In the genomic region with DNA sequence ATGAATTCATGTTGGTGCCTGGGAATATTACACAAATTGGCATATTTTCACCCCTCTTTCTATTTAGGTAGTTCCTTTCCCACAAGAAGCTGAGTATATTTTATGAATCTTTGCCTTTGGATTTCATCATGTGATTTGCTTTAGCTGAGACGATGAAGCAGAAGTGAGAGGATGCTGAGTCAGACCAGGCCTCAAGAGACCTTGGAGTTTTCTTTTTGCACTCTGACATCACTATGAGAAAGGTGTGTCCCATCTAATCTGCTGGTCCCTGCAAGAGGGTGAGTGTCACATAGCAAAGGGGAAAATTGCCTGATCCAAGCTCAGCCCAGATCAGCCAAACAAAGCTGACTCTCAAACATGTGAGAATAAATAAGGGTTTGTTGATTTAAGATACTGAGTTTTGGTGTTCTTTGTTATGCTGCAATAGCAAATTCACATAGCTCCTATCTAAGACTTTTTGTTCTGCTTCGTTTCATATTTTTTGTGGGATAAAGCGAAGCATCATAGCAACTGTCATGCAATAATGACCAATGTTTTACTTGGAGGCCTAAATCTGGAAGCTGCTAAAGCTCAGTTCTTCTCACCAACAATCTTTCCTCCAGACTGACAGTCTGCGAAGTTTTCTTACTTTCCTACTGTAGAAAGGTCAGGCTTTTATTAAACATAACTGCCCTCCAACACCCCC, we compare ENCODE assay signal across 13 cellular contexts.
A peak's percentile ranks its signal among the peaks of the same experiment; 100 is the strongest.
DNase-seq lines count a peak whose midpoint lies in the region; ATAC-seq and TF ChIP-seq lines count a peak whose summit lies in the region.
"Had no signal": no experiment of that assay in that cellular context is flagged by ENCODE, and none has a peak within 500 bp of the region (broad histone marks: within the 10 kb centered on the region; RNA-seq: fewer than 3 reads in every experiment).

No MANE protein-coding gene starts in this region.

- CTCF ChIA-PET in activated naive CD4-positive, alpha-beta T cell treated with anti-CD3 and anti-CD28 coated beads for 36 hours (lab: Charles Lee) = no interaction called here

- no peak for TF ChIP-seq CTCF in fibroblast of pulmonary artery (IDR thresholded peaks at IDR 0.05; ENCODE audit: low read length, missing control alignments)

- no peaks in the 10 kb centered on the region for H3K27me3 Mint-ChIP-seq in activated naive CD4-positive, alpha-beta T cell treated with anti-CD3 and anti-CD28 coated beads for 36 hours (ENCODE audit: low read depth)
- H3K27me3 Mint-ChIP-seq: activated naive CD8-positive, alpha-beta T cell treated with anti-CD3 and anti-CD28 coated beads for 36 hours had no signal

- no peaks in the 10 kb centered on the region for H3K36me3 ChIP-seq in HAP-1 (replicated peaks)
- H3K36me3 ChIP-seq: Peyer's patch, uterus had no signal

- no peak overlapping the region for H3K4me3 ChIP-seq in fibroblast of pulmonary artery (replicated peaks; ENCODE audit: low read depth, low read length)
- no peak overlapping the region for H3K4me3 ChIP-seq in HAP-1
- H3K4me3 ChIP-seq: Peyer's patch, uterus had no signal

- ATAC-seq in GM21786 (IDR thresholded peaks at IDR 0.05; ENCODE audit: unreplicated experiment) (peak; percentile 90), HG03521 (IDR thresholded peaks at IDR 0.05; ENCODE audit: unreplicated experiment) (no peak)

- no peak overlapping the region for H3K27ac Mint-ChIP-seq in activated naive CD4-positive, alpha-beta T cell treated with anti-CD3 and anti-CD28 coated beads for 36 hours
- H3K27ac Mint-ChIP-seq: activated naive CD8-positive, alpha-beta T cell treated with anti-CD3 and anti-CD28 coated beads for 36 hours had no signal

- H3K4me3 Mint-ChIP-seq in activated naive CD4-positive, alpha-beta T cell treated with anti-CD3 and anti-CD28 coated beads for 36 hours = no peak overlapping the region
- H3K4me3 Mint-ChIP-seq: activated naive CD8-positive, alpha-beta T cell treated with anti-CD3 and anti-CD28 coated beads for 36 hours had no signal

- H3K4me1 Mint-ChIP-seq in activated naive CD4-positive, alpha-beta T cell treated with anti-CD3 and anti-CD28 coated beads for 36 hours (ENCODE audit: low read depth) = no peaks in the 10 kb centered on the region
- H3K4me1 Mint-ChIP-seq: activated naive CD8-positive, alpha-beta T cell treated with anti-CD3 and anti-CD28 coated beads for 36 hours had no signal

- H3K27me3 ChIP-seq in HAP-1 (ENCODE audit: low read depth) = no peaks in the 10 kb centered on the region
- H3K27me3 ChIP-seq: Peyer's patch, uterus had no signal

- H3K36me3 Mint-ChIP-seq in activated naive CD4-positive, alpha-beta T cell treated with anti-CD3 and anti-CD28 coated beads for 36 hours (ENCODE audit: low read depth) = no peaks in the 10 kb centered on the region
- H3K36me3 Mint-ChIP-seq: activated naive CD8-positive, alpha-beta T cell treated with anti-CD3 and anti-CD28 coated beads for 36 hours had no signal

- no peaks in the 10 kb centered on the region for H3K9me3 ChIP-seq in HAP-1
- H3K9me3 ChIP-seq: Peyer's patch, uterus had no signal

- DNase-seq in Caki2 (ENCODE audit: low read depth) (peak; percentile 22), M059J (ENCODE audit: low read depth) (peak; percentile 24), fibroblast of pulmonary artery (ENCODE audit: low read depth) (peak; percentile 76), HAP-1 (ENCODE audit: low spot score in 2 of 2) (no peak), activated gamma-delta T cell (lab: John Stamatoyannopoulos, UW) (no peak)
- no peak for DNase-seq in activated naive CD4-positive, alpha-beta T cell treated with anti-CD3 and anti-CD28 coated beads for 36 hours
- DNase-seq: activated CD4-positive, CD25-positive, alpha-beta regulatory T cell; activated naive CD8-positive, alpha-beta T cell treated with anti-CD3 and anti-CD28 coated beads for 36 hours; kidney; Peyer's patch; uterus had no signal

- in situ Hi-C loops in Caki2 (cut with HindIII; ENCODE audit: low pct_unique_long_range_greater_than_20kb, low sequenced_read_pairs) (no loop called here), HAP-1 (cut with MboI; ENCODE audit: low sequenced_read_pairs) (no loop called here)

- intact Hi-C loops in activated naive CD4-positive, alpha-beta T cell treated with anti-CD3 and anti-CD28 coated beads for 36 hours (cut with micrococcal nuclease) = no loop called here

- no peaks in the 10 kb centered on the region for H3K4me1 ChIP-seq in HAP-1
- H3K4me1 ChIP-seq: Peyer's patch, uterus had no signal

- no peaks in the 10 kb centered on the region for H3K9me3 Mint-ChIP-seq in activated naive CD4-positive, alpha-beta T cell treated with anti-CD3 and anti-CD28 coated beads for 36 hours
- H3K9me3 Mint-ChIP-seq: activated naive CD8-positive, alpha-beta T cell treated with anti-CD3 and anti-CD28 coated beads for 36 hours had no signal

Comparison
In these comparisons a context has a peak if more than half of its experiments do, and no peak if none do; other contexts are left out.
1. DNase-seq: peak in Caki2 (single experiment), M059J (single experiment) and fibroblast of pulmonary artery (single experiment); none in HAP-1 (0 of 2), activated naive CD4-positive, alpha-beta T cell treated with anti-CD3 and anti-CD28 coated beads for 36 hours (single experiment) and activated gamma-delta T cell (single experiment).